In the genomic region with DNA sequence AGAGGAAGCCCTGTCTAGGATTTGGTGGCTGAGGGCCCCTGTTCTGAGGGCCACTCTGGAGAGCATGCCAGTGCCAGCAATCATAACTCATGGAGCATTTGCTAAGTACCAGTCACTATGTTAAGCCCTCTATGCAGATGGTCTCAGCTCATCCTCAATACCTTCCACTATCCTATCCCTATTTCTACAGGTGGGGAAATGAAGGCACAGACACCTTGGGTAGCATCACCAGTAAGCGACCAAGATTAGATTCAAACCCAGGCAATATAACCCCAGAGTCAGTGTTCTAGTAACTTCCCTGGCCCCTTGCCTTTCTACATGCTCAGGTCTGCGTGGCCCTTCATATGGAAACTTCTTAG, we compare ENCODE assay signal across 2 cellular contexts.
TF ChIP-seq lines count a peak whose summit lies in the region.

No MANE protein-coding gene starts in this region.

TF ChIP-seq in HEK293, 187 proteins besides CTCF, POLR2A, EP300 and RAD21:
- no peak for TF ChIP-seq ZNF404 (tag by site-specific recombination; IDR thresholded peaks at IDR 0.05)
- TF ChIP-seq REPIN1 (tag by site-specific recombination; IDR thresholded peaks at IDR 0.05; ENCODE audit: low read depth): 0 out of 2 replicates have a peak, but pooled peaks have one; percentile 5

TF ChIP-seq in GM12878, 131 proteins besides CTCF, POLR2A, EP300 and RAD21:
- TF ChIP-seq PML (IDR thresholded peaks at IDR 0.05; ENCODE audit: low read length): no peak
- TF ChIP-seq MYC (IDR thresholded peaks at IDR 0.05; ENCODE audit: insufficient read depth, insufficient read length, insufficient replicate concordance, low read length, severe bottlenecking): no peak
- no peak for TF ChIP-seq BMI1 (IDR thresholded peaks at IDR 0.05; ENCODE audit: borderline replicate concordance)
- no peak for TF ChIP-seq CBX3 (IDR thresholded peaks at IDR 0.05; ENCODE audit: borderline replicate concordance, low read depth)
- no peak for TF ChIP-seq FOXK2 (IDR thresholded peaks at IDR 0.05)
- TF ChIP-seq RBBP5 (conservative IDR thresholded peaks at IDR 0.05): no peak
- no peak for TF ChIP-seq SMAD5 (IDR thresholded peaks at IDR 0.05; ENCODE audit: low read depth)
- TF ChIP-seq, protein P1, sequence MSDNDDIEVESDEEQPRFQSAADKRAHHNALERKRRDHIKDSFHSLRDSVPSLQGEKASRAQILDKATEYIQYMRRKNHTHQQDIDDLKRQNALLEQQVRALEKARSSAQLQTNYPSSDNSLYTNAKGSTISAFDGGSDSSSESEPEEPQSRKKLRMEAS (IDR thresholded peaks at IDR 0.05; ENCODE audit: low read depth, low read length): no peak
TF ChIP-seq in GM12878: peak in this region for 0.
